ENCODE assay signal across 6 cellular contexts in the genomic region with DNA sequence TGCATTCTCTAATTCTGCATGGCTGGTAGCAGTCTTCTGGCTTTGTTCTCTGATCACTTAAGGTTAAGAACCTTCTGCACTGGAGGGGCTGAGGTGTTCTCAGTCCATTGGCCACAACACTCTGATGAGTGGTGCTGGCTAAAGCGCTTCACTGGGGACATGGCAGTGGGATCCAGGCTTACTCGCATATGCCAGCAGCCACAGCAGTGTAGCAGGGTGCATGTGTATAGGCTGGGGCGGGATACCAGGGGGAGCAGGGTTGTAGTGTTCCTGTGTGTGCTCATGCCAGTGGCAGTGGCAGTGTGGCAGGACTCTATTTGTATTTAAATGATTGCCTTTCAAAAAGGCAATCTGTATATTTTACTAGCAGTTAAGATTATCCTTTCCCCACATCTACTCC. TPM values are rescaled to one million over a fixed set of nuclear protein-coding genes. Genes with fewer than 3 reads are reported as not detected.
"Had no signal": no experiment of that assay in that cellular context is flagged by ENCODE, and none has a peak within 500 bp of the region (broad histone marks: within the 10 kb centered on the region; RNA-seq: fewer than 3 reads in every experiment).

No MANE protein-coding gene starts in this region.

- H3K27ac ChIP-seq: GM23248 had no signal

- H3K9me3 Mint-ChIP-seq: H9 had no signal

- DNase-seq: GM23248, H9, HCEC 1CT, IMR-90 had no signal

- H3K4me3 ChIP-seq: GM23248, K562 had no signal

- H3K27ac Mint-ChIP-seq: H9 had no signal

- H3K9ac ChIP-seq: GM23248 had no signal

- H2AFZ ChIP-seq: GM23248 had no signal

- H3K4me3 Mint-ChIP-seq: H9 had no signal

- ATAC-seq: K562 had no signal

RNA-seq across cellular contexts. Expression of a gene that starts 11.1 kb away (rescaled TPM):
- total RNA-seq: HT-29, K562 had no signal
- polyA plus RNA-seq: K562 had no signal
